ENCODE assay signal across 18 cellular contexts in the genomic region with DNA sequence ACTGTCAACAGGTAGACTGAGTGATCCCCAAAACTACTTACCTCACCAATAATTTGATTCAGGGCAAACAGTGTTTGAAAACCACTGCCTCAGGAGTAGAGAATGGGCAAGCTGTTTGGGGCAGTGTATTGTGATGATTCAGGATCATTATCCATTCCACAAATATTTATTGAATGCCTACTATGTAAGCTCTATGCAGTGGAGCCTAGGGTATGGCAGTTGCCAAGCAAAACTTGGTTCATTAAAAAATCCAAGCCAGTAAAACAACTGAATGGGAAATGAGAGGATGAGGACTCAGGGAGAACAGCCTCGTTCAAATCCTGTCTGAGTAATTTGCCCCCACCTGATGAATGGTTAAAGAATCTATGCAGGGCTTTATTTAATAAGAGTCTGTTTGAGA.
DNase-seq lines count a peak whose midpoint lies in the region; ATAC-seq and TF ChIP-seq lines count a peak whose summit lies in the region.
"Had no signal": no experiment of that assay in that cellular context is flagged by ENCODE, and none has a peak within 500 bp of the region (broad histone marks: within the 10 kb centered on the region; RNA-seq: fewer than 3 reads in every experiment).

No MANE protein-coding gene starts in this region.

- H3K4me1 ChIP-seq in ACC112 (ENCODE audit: control insufficient read depth, insufficient read depth, low read length, unreplicated experiment) (peaks cover 28% of the 10 kb centered on the region), RWPE2 (ENCODE audit: insufficient read depth, poor library complexity, severe bottlenecking) (no peaks in the 10 kb centered on the region), adrenal gland (replicated peaks in 1 of 2) (no peaks in the 10 kb centered on the region)
- H3K4me1 ChIP-seq: parathyroid adenoma had no signal

- no peak for TF ChIP-seq POLR2A in adrenal gland (IDR thresholded peaks at IDR 0.05)

- DNase-seq in GM04503 (ENCODE audit: low read depth) (peak; percentile 80), RWPE2 (ENCODE audit: low spot score) (no peak), foreskin fibroblast (peak; percentile 58 to 87), adrenal gland (no peak), omental fat pad (ENCODE audit: low spot score) (no peak)
- no peak for DNase-seq in stimulated activated naive CD8-positive, alpha-beta T cell treated with anti-CD3 and anti-CD28 coated beads, Interleukin-15, amount 100 ng/mL, for 72 hours
- DNase-seq: activated CD4-positive, CD25-positive, alpha-beta regulatory T cell treated with anti-CD3 and anti-CD28 coated beads, Interleukin-2, amount 50 U/mL, for 72 hours; Calu3; esophagus squamous epithelium; MM.1S; NCI-H2029 treated with DMSO at 0.1 percent for 48 hours; T-helper 17 cell had no signal

- H3K27ac ChIP-seq in ACC112 (ENCODE audit: low read depth, low read length) (peak overlapping the region; percentile 47; the same call in 1 of the 2 replicates), RWPE2 (ENCODE audit: poor library complexity, severe bottlenecking) (no peak overlapping the region), adrenal gland (no peak overlapping the region)
- H3K27ac ChIP-seq: esophagus squamous epithelium, parathyroid adenoma had no signal

- TF ChIP-seq CTCF in RWPE2 (IDR thresholded peaks at IDR 0.05; ENCODE audit: poor library complexity, severe bottlenecking), result no peak
- no peak for TF ChIP-seq CTCF in foreskin fibroblast (IDR thresholded peaks at IDR 0.05; ENCODE audit: low read depth, low read length)
- no peak for TF ChIP-seq CTCF in adrenal gland (IDR thresholded peaks at IDR 0.05)
- no peak for TF ChIP-seq CTCF in omental fat pad (IDR thresholded peaks at IDR 0.05)

- H2AFZ ChIP-seq in ACC112 (ENCODE audit: low read length, unreplicated experiment), result no peak overlapping the region
- H2AFZ ChIP-seq: parathyroid adenoma had no signal

- no peak overlapping the region for H3K4me3 Mint-ChIP-seq in stimulated activated naive CD8-positive, alpha-beta T cell treated with anti-CD3 and anti-CD28 coated beads, Interleukin-15, amount 100 ng/mL, for 72 hours
- H3K4me3 Mint-ChIP-seq: brain; stimulated activated memory B cell treated with anti-CD40 and anti-IgM and Interleukin-4, amounts not matched to agents 10 μg/mL and 1 μg/mL and 100 μg/mL, for 72 hours; T-helper 17 cell had no signal

- intact Hi-C loops in adrenal gland (cut with DNase I), result no loop called here

- WGBS in adrenal gland, 4 donors, result 64 to 78% (median 75%) methylated on average over 1 of the region's 1 CpG

- peaks cover 14% of the 10 kb centered on the region for H3K4me1 Mint-ChIP-seq in stimulated activated naive CD8-positive, alpha-beta T cell treated with anti-CD3 and anti-CD28 coated beads, Interleukin-15, amount 100 ng/mL, for 72 hours

- no peak overlapping the region for H3K27ac Mint-ChIP-seq in stimulated activated naive CD8-positive, alpha-beta T cell treated with anti-CD3 and anti-CD28 coated beads, Interleukin-15, amount 100 ng/mL, for 72 hours
- H3K27ac Mint-ChIP-seq: brain; stimulated activated memory B cell treated with anti-CD40 and anti-IgM and Interleukin-4, amounts not matched to agents 10 μg/mL and 1 μg/mL and 100 μg/mL, for 72 hours; T-helper 17 cell had no signal

- H3K27me3 ChIP-seq in ACC112 (ENCODE audit: insufficient read depth, low read length), result no peaks in the 10 kb centered on the region
- H3K27me3 ChIP-seq in RWPE2 (ENCODE audit: insufficient read depth, poor library complexity, severe bottlenecking), result no peaks in the 10 kb centered on the region
- H3K27me3 ChIP-seq in adrenal gland, result peaks cover 2% of the 10 kb centered on the region
- H3K27me3 ChIP-seq: esophagus squamous epithelium had no signal

- H3K36me3 ChIP-seq in ACC112 (ENCODE audit: insufficient read depth, low read length) (no peaks in the 10 kb centered on the region), RWPE2 (ENCODE audit: low read depth) (no peaks in the 10 kb centered on the region), adrenal gland (replicated peaks in 1 of 2) (no peaks in the 10 kb centered on the region)
- H3K36me3 ChIP-seq: esophagus squamous epithelium had no signal

- no peaks in the 10 kb centered on the region for H3K9me3 ChIP-seq in RWPE2 (ENCODE audit: severe bottlenecking)
- H3K9me3 ChIP-seq in adrenal gland (replicated peaks in 1 of 3), result no peaks in the 10 kb centered on the region
- H3K9me3 ChIP-seq: esophagus squamous epithelium had no signal

- no peak overlapping the region for H3K4me3 ChIP-seq in ACC112 (ENCODE audit: low read depth, low read length)
- H3K4me3 ChIP-seq in RWPE2 (ENCODE audit: severe bottlenecking), result no peak overlapping the region
- H3K4me3 ChIP-seq in foreskin fibroblast (ENCODE audit: low read depth in 1 of 2, low read length in 2 of 2), result no peak overlapping the region
- no peak overlapping the region for H3K4me3 ChIP-seq in adrenal gland
- H3K4me3 ChIP-seq: esophagus squamous epithelium had no signal

- ATAC-seq in RWPE2 (ENCODE audit: low read depth) (peak; percentile 62), omental fat pad (ENCODE audit: low FRiP score) (no peak), GM18517 (IDR thresholded peaks at IDR 0.05; ENCODE audit: unreplicated experiment) (no peak)
- ATAC-seq in stimulated activated naive CD8-positive, alpha-beta T cell treated with anti-CD3 and anti-CD28 coated beads, Interleukin-15, amount 100 ng/mL, for 72 hours, result no peak
- ATAC-seq: Right ventricle myocardium inferior; stimulated activated memory B cell treated with anti-CD40 and anti-IgM and Interleukin-4, amounts not matched to agents 10 μg/mL and 1 μg/mL and 100 μg/mL, for 72 hours; T-helper 17 cell had no signal

- H3K27me3 Mint-ChIP-seq in stimulated activated naive CD8-positive, alpha-beta T cell treated with anti-CD3 and anti-CD28 coated beads, Interleukin-15, amount 100 ng/mL, for 72 hours, result peaks cover 35% of the 10 kb centered on the region
- H3K27me3 Mint-ChIP-seq: brain; stimulated activated memory B cell treated with anti-CD40 and anti-IgM and Interleukin-4, amounts not matched to agents 10 μg/mL and 1 μg/mL and 100 μg/mL, for 72 hours had no signal

- no peaks in the 10 kb centered on the region for H3K79me2 ChIP-seq in ACC112 (ENCODE audit: control insufficient read depth, insufficient read depth, low read length, unreplicated experiment)
- H3K79me2 ChIP-seq: parathyroid adenoma had no signal

- no peaks in the 10 kb centered on the region for H3K9me3 Mint-ChIP-seq in stimulated activated naive CD8-positive, alpha-beta T cell treated with anti-CD3 and anti-CD28 coated beads, Interleukin-15, amount 100 ng/mL, for 72 hours
- H3K9me3 Mint-ChIP-seq: stimulated activated memory B cell treated with anti-CD40 and anti-IgM and Interleukin-4, amounts not matched to agents 10 μg/mL and 1 μg/mL and 100 μg/mL, for 72 hours had no signal

Comparison
In these comparisons a context has a peak if more than half of its experiments do, and no peak if none do; other contexts are left out.
1. DNase-seq: peak in GM04503 (single experiment) and foreskin fibroblast (2 of 2); none in RWPE2 (single experiment), adrenal gland (0 of 7), omental fat pad (single experiment) and stimulated activated naive CD8-positive, alpha-beta T cell treated with anti-CD3 and anti-CD28 coated beads, Interleukin-15, amount 100 ng/mL, for 72 hours (0 of 2).